ENCODE assay signal across 1 cellular context in genomic region chr14:60651051-60651935, GRCh38.
TF ChIP-seq lines count a peak whose summit lies in the region.

No MANE protein-coding gene starts in this region.

TF ChIP-seq in WTC11, 78 proteins besides CTCF, POLR2A, EP300 and RAD21 (continued from another document):
- TF ChIP-seq E2F1 (CRISPR knock-in tag; IDR thresholded peaks at IDR 0.05) (no peak), SMAD3 (CRISPR knock-in tag; IDR thresholded peaks at IDR 0.05; ENCODE audit: borderline replicate concordance) (no peak), ZNF281 (CRISPR knock-in tag; IDR thresholded peaks at IDR 0.05) (no peak), ZNF423 (CRISPR knock-in tag; IDR thresholded peaks at IDR 0.05) (no peak), STAT6 (CRISPR knock-in tag; conservative IDR thresholded peaks at IDR 0.05; ENCODE audit: low read depth) (no peak), ZNF219 (CRISPR knock-in tag; IDR thresholded peaks at IDR 0.05; ENCODE audit: borderline replicate concordance) (no peak), SP1 (CRISPR knock-in tag; conservative IDR thresholded peaks at IDR 0.05) (no peak), TP53 (CRISPR knock-in tag; IDR thresholded peaks at IDR 0.05) (no peak)
